ENCODE assay signal across 2 cellular contexts in the genomic region with DNA sequence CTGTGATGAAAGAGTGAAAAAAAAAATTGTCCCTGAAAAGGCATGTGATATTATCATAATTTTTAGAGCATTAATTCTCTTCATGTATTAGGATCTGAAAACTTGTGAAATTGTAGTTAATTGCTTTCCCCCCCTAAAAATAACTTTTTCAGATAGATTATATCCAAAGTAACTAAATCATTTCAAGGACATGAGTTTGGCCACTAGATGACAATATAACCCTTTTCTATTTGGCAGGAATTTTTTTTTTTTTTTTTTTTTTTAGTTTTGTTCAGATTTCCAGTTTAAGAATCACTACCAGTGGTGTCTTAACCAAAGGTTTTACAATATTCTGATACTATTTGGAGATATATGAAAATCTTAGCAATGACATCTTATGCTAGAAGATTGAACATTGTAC.
TF ChIP-seq lines count a peak whose summit lies in the region.

No MANE protein-coding gene starts in this region.

TF ChIP-seq in SK-N-SH, 30 proteins besides CTCF, POLR2A, EP300 and RAD21 (continued from another document):
- TF ChIP-seq, protein P1, sequence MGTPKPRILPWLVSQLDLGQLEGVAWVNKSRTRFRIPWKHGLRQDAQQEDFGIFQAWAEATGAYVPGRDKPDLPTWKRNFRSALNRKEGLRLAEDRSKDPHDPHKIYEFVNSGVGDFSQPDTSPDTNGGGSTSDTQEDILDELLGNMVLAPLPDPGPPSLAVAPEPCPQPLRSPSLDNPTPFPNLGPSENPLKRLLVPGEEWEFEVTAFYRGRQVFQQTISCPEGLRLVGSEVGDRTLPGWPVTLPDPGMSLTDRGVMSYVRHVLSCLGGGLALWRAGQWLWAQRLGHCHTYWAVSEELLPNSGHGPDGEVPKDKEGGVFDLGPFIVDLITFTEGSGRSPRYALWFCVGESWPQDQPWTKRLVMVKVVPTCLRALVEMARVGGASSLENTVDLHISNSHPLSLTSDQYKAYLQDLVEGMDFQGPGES (IDR thresholded peaks at IDR 0.05; ENCODE audit: low read depth, low read length), result no peak
- TF ChIP-seq FOXJ3 (CRISPR knock-in tag; IDR thresholded peaks at IDR 0.05), result no peak
- TF ChIP-seq, protein P2, sequence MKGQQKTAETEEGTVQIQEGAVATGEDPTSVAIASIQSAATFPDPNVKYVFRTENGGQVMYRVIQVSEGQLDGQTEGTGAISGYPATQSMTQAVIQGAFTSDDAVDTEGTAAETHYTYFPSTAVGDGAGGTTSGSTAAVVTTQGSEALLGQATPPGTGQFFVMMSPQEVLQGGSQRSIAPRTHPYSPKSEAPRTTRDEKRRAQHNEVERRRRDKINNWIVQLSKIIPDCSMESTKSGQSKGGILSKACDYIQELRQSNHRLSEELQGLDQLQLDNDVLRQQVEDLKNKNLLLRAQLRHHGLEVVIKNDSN (IDR thresholded peaks at IDR 0.05; ENCODE audit: borderline replicate concordance, low read depth), result no peak
- TF ChIP-seq RCOR1 (IDR thresholded peaks at IDR 0.05; ENCODE audit: low read length), result no peak
- TF ChIP-seq MEF2A (IDR thresholded peaks at IDR 0.05; ENCODE audit: borderline replicate concordance, low read depth), result no peak
- TF ChIP-seq FOSL2 (IDR thresholded peaks at IDR 0.05; ENCODE audit: borderline replicate concordance, low read depth), result no peak
- no peak for TF ChIP-seq FOXM1 (IDR thresholded peaks at IDR 0.05; ENCODE audit: low read depth)
- TF ChIP-seq, protein P3, sequence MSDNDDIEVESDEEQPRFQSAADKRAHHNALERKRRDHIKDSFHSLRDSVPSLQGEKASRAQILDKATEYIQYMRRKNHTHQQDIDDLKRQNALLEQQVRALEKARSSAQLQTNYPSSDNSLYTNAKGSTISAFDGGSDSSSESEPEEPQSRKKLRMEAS (IDR thresholded peaks at IDR 0.05; ENCODE audit: low read depth), result no peak
- TF ChIP-seq RFX5 (IDR thresholded peaks at IDR 0.05; ENCODE audit: low read length), result no peak
- TF ChIP-seq, protein P4, sequence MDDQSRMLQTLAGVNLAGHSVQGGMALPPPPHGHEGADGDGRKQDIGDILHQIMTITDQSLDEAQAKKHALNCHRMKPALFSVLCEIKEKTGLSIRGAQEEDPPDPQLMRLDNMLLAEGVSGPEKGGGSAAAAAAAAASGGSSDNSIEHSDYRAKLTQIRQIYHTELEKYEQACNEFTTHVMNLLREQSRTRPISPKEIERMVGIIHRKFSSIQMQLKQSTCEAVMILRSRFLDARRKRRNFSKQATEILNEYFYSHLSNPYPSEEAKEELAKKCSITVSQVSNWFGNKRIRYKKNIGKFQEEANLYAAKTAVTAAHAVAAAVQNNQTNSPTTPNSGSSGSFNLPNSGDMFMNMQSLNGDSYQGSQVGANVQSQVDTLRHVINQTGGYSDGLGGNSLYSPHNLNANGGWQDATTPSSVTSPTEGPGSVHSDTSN (IDR thresholded peaks at IDR 0.05), result no peak
- TF ChIP-seq TCF12 (IDR thresholded peaks at IDR 0.05), result no peak
- TF ChIP-seq, protein P5, sequence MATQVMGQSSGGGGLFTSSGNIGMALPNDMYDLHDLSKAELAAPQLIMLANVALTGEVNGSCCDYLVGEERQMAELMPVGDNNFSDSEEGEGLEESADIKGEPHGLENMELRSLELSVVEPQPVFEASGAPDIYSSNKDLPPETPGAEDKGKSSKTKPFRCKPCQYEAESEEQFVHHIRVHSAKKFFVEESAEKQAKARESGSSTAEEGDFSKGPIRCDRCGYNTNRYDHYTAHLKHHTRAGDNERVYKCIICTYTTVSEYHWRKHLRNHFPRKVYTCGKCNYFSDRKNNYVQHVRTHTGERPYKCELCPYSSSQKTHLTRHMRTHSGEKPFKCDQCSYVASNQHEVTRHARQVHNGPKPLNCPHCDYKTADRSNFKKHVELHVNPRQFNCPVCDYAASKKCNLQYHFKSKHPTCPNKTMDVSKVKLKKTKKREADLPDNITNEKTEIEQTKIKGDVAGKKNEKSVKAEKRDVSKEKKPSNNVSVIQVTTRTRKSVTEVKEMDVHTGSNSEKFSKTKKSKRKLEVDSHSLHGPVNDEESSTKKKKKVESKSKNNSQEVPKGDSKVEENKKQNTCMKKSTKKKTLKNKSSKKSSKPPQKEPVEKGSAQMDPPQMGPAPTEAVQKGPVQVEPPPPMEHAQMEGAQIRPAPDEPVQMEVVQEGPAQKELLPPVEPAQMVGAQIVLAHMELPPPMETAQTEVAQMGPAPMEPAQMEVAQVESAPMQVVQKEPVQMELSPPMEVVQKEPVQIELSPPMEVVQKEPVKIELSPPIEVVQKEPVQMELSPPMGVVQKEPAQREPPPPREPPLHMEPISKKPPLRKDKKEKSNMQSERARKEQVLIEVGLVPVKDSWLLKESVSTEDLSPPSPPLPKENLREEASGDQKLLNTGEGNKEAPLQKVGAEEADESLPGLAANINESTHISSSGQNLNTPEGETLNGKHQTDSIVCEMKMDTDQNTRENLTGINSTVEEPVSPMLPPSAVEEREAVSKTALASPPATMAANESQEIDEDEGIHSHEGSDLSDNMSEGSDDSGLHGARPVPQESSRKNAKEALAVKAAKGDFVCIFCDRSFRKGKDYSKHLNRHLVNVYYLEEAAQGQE (IDR thresholded peaks at IDR 0.05; ENCODE audit: low read depth, low read length), result no peak
- TF ChIP-seq, protein P6, sequence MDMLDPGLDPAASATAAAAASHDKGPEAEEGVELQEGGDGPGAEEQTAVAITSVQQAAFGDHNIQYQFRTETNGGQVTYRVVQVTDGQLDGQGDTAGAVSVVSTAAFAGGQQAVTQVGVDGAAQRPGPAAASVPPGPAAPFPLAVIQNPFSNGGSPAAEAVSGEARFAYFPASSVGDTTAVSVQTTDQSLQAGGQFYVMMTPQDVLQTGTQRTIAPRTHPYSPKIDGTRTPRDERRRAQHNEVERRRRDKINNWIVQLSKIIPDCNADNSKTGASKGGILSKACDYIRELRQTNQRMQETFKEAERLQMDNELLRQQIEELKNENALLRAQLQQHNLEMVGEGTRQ (IDR thresholded peaks at IDR 0.05; ENCODE audit: borderline replicate concordance, low read depth, low read length), result no peak
- TF ChIP-seq GATA2 (CRISPR knock-in tag; IDR thresholded peaks at IDR 0.05), result no peak
- no peak for TF ChIP-seq EZH2phosphoT487 (IDR thresholded peaks at IDR 0.05; ENCODE audit: borderline replicate concordance, low read depth)

TF ChIP-seq in SK-N-SH treated with all-trans-retinoic acid at 6 μM for 48 hours, 23 proteins besides CTCF, POLR2A, EP300 and RAD21:
- TF ChIP-seq, protein P7, sequence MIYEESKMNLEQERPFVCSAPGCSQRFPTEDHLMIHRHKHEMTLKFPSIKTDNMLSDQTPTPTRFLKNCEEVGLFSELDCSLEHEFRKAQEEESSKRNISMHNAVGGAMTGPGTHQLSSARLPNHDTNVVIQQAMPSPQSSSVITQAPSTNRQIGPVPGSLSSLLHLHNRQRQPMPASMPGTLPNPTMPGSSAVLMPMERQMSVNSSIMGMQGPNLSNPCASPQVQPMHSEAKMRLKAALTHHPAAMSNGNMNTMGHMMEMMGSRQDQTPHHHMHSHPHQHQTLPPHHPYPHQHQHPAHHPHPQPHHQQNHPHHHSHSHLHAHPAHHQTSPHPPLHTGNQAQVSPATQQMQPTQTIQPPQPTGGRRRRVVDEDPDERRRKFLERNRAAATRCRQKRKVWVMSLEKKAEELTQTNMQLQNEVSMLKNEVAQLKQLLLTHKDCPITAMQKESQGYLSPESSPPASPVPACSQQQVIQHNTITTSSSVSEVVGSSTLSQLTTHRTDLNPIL (CRISPR knock-in tag; IDR thresholded peaks at IDR 0.05; ENCODE audit: low read depth), result no peak
- TF ChIP-seq SNAI2 (CRISPR knock-in tag; IDR thresholded peaks at IDR 0.05) (no peak), ZNF565 (CRISPR knock-in tag; conservative IDR thresholded peaks at IDR 0.05; ENCODE audit: low read depth) (no peak), PPARA (CRISPR knock-in tag; IDR thresholded peaks at IDR 0.05; ENCODE audit: borderline replicate concordance) (no peak), TCF4 (CRISPR knock-in tag; IDR thresholded peaks at IDR 0.05; ENCODE audit: borderline replicate concordance) (no peak), ZNF70 (CRISPR knock-in tag; IDR thresholded peaks at IDR 0.05) (no peak), GLIS3 (CRISPR knock-in tag; IDR thresholded peaks at IDR 0.05) (no peak), OSR1 (CRISPR knock-in tag; IDR thresholded peaks at IDR 0.05) (no peak), BACH2 (CRISPR knock-in tag; IDR thresholded peaks at IDR 0.05; ENCODE audit: borderline replicate concordance) (no peak), CSDC2 (CRISPR knock-in tag; IDR thresholded peaks at IDR 0.05) (no peak), ARNTL (CRISPR knock-in tag; IDR thresholded peaks at IDR 0.05; ENCODE audit: borderline replicate concordance, low read depth) (no peak), ZNF8 (CRISPR knock-in tag; IDR thresholded peaks at IDR 0.05) (no peak), ISL1 (CRISPR knock-in tag; IDR thresholded peaks at IDR 0.05) (no peak), RARB (CRISPR knock-in tag; IDR thresholded peaks at IDR 0.05) (no peak)
- TF ChIP-seq, protein P8, sequence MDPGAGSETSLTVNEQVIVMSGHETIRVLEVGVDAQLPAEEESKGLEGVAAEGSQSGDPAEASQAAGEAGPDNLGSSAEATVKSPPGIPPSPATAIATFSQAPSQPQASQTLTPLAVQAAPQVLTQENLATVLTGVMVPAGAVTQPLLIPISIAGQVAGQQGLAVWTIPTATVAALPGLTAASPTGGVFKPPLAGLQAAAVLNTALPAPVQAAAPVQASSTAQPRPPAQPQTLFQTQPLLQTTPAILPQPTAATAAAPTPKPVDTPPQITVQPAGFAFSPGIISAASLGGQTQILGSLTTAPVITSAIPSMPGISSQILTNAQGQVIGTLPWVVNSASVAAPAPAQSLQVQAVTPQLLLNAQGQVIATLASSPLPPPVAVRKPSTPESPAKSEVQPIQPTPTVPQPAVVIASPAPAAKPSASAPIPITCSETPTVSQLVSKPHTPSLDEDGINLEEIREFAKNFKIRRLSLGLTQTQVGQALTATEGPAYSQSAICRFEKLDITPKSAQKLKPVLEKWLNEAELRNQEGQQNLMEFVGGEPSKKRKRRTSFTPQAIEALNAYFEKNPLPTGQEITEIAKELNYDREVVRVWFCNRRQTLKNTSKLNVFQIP (CRISPR knock-in tag; IDR thresholded peaks at IDR 0.05; ENCODE audit: borderline replicate concordance, low read depth), result no peak
- TF ChIP-seq, protein P9, sequence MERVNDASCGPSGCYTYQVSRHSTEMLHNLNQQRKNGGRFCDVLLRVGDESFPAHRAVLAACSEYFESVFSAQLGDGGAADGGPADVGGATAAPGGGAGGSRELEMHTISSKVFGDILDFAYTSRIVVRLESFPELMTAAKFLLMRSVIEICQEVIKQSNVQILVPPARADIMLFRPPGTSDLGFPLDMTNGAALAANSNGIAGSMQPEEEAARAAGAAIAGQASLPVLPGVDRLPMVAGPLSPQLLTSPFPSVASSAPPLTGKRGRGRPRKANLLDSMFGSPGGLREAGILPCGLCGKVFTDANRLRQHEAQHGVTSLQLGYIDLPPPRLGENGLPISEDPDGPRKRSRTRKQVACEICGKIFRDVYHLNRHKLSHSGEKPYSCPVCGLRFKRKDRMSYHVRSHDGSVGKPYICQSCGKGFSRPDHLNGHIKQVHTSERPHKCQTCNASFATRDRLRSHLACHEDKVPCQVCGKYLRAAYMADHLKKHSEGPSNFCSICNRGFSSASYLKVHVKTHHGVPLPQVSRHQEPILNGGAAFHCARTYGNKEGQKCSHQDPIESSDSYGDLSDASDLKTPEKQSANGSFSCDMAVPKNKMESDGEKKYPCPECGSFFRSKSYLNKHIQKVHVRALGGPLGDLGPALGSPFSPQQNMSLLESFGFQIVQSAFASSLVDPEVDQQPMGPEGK (CRISPR knock-in tag; IDR thresholded peaks at IDR 0.05; ENCODE audit: borderline replicate concordance), result no peak
